Comparison of ENCODE assay signal across 10 cellular contexts in genomic region chr3:56928379-56929068, GRCh38.
A peak's percentile ranks its signal among the peaks of the same experiment; 100 is the strongest.
DNase-seq lines count a peak whose midpoint lies in the region; ATAC-seq lines count a peak whose summit lies in the region.
"Had no signal": no experiment of that assay in that cellular context is flagged by ENCODE, and none has a peak within 500 bp of the region (broad histone marks: within the 10 kb centered on the region; RNA-seq: fewer than 3 reads in every experiment).

No MANE protein-coding gene starts in this region.

- H2BK5ac ChIP-seq in mesendoderm (ENCODE audit: low read length): no peak overlapping the region

- H2BK15ac ChIP-seq in mesendoderm (replicated peaks; ENCODE audit: low read depth): no peak overlapping the region

- no peak overlapping the region for H2AK5ac ChIP-seq in mesendoderm (ENCODE audit: low read length)

- H4K8ac ChIP-seq in mesendoderm (ENCODE audit: low read depth, low read length): no peak overlapping the region

- ATAC-seq in HG02840 (IDR thresholded peaks at IDR 0.05; ENCODE audit: low FRiP score, unreplicated experiment) (no peak), HG02642 (IDR thresholded peaks at IDR 0.05; ENCODE audit: poor library complexity, unreplicated experiment) (no peak)
- ATAC-seq: activated T-cell treated with anti-CD3 and anti-CD28 coated beads, Interleukin-2, amount 50 U/mL, for 72 hours had no signal

- DNase-seq in Daoy (ENCODE audit: low read depth): peak; percentile 26
- DNase-seq in NCI-H2227 (lab: John Stamatoyannopoulos, UW; ENCODE audit: unreplicated experiment): peak; percentile 69
- DNase-seq in astrocyte of the hippocampus (ENCODE audit: low read depth, low spot score): peak; percentile 45
- DNase-seq in mesendoderm: peak; percentile 60
- no peak for DNase-seq in HUDEP-2 (lab: John Stamatoyannopoulos, UW; ENCODE audit: unreplicated experiment in 76 of 76)
- DNase-seq in activated CD4-positive, alpha-beta T cell treated with anti-CD3 and anti-CD28 coated beads for 4 hours: no peak
- DNase-seq: activated T-cell treated with anti-CD3 and anti-CD28 coated beads, Interleukin-2, amount 50 U/mL, for 72 hours; head of caudate nucleus had no signal

- no peaks in the 10 kb centered on the region for H3K36me3 ChIP-seq in mesendoderm (ENCODE audit: control insufficient read depth, insufficient read depth, low read length)

- peaks cover 6% of the 10 kb centered on the region for H3K4me1 ChIP-seq in mesendoderm (ENCODE audit: control insufficient read depth, low read depth, low read length)

- no peak overlapping the region for H3K4me2 ChIP-seq in mesendoderm (ENCODE audit: low read length)

- no peak overlapping the region for H3K9ac ChIP-seq in mesendoderm (ENCODE audit: low read length)

- H2BK120ac ChIP-seq in mesendoderm (ENCODE audit: low read depth, low read length): no peak overlapping the region

- H3K27ac ChIP-seq in mesendoderm (ENCODE audit: low read depth, low read length): no peak overlapping the region

- H3K4ac ChIP-seq in mesendoderm (ENCODE audit: low read depth, low read length): no peak overlapping the region

- WGBS in mesendoderm (ENCODE audit: extremely low coverage, insufficient coverage, low lambda C conversion rate): no CpG with 5 or more reads among the region's 3 CpGs

- no peak overlapping the region for H4K5ac ChIP-seq in mesendoderm (ENCODE audit: low read length)

- peak overlapping the region; percentile 15 for H3K23ac ChIP-seq in mesendoderm (ENCODE audit: low read length)

- no peaks in the 10 kb centered on the region for H3K79me1 ChIP-seq in mesendoderm (ENCODE audit: low read length)

- H3K27me3 ChIP-seq in mesendoderm (ENCODE audit: insufficient read depth, low read length, poor library complexity): no peaks in the 10 kb centered on the region

- no peaks in the 10 kb centered on the region for H3K79me2 ChIP-seq in mesendoderm (ENCODE audit: control insufficient read depth, insufficient read depth, low read length)

- no peak overlapping the region for H3K4me3 ChIP-seq in mesendoderm (ENCODE audit: low read length)

- no peak overlapping the region for H3K18ac ChIP-seq in mesendoderm (ENCODE audit: low read length)

- H3K56ac ChIP-seq in mesendoderm (ENCODE audit: low read length): peak overlapping the region; percentile 29

Comparison
In these comparisons a context has a peak if more than half of its experiments do, and no peak if none do; other contexts are left out.
1. DNase-seq: peak in Daoy (single experiment), NCI-H2227 (single experiment), astrocyte of the hippocampus (single experiment) and mesendoderm (single experiment); none in HUDEP-2 (0 of 76) and activated CD4-positive, alpha-beta T cell treated with anti-CD3 and anti-CD28 coated beads for 4 hours (0 of 2).